ENCODE assay signal across 13 cellular contexts in the genomic region with DNA sequence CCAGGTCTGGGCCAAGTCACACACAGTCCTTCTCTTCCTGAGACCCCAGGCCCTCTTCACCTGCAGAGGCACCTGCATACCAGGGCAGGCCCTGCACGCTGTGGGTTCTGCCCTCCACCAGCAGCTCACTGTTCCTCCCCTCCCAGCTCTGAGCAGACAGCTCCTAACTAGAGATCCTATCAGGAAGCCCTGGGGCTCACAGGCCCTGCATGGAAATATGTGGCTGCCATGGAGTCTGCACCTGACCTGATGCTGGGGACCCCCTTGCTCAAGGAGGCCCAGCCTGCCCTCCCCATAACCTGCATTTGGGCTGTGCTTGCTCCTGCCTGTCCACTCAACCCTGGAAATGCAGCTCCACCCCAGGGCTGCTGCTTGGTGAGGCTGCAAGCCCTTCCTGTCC. TPM values are rescaled to one million over a fixed set of nuclear protein-coding genes. Genes with fewer than 3 reads are reported as not detected.
DNase-seq lines count a peak whose midpoint lies in the region; ATAC-seq and TF ChIP-seq lines count a peak whose summit lies in the region.
"Had no signal": no experiment of that assay in that cellular context is flagged by ENCODE, and none has a peak within 500 bp of the region (broad histone marks: within the 10 kb centered on the region; RNA-seq: fewer than 3 reads in every experiment).

No MANE protein-coding gene starts in this region.

- POLR2A ChIA-PET in PC-3 (lab: Charles Lee; ENCODE audit: unreplicated experiment): no interaction called here

- TF ChIP-seq CTCF in H9 (conservative IDR thresholded peaks at IDR 0.05): no peak
- TF ChIP-seq CTCF in PC-3 (conservative IDR thresholded peaks at IDR 0.05; ENCODE audit: low read depth, low read length): no peak
- TF ChIP-seq CTCF in progenitor cell of endocrine pancreas (IDR thresholded peaks at IDR 0.05; ENCODE audit: unreplicated experiment): no peak

- ATAC-seq in PC-3 (no peak), esophagus mucosa (peak; percentile 8), GM19035 (IDR thresholded peaks at IDR 0.05; ENCODE audit: unreplicated experiment) (no peak)

- H3K9me3 ChIP-seq in H9 (ENCODE audit: control insufficient read depth, low read depth, low read length) (no peaks in the 10 kb centered on the region), PC-3 (ENCODE audit: low read length) (no peaks in the 10 kb centered on the region)

- whole genome bisulfite sequencing in H9 (ENCODE audit: extremely low coverage, insufficient read length, low lambda C conversion rate): no CpG with 5 or more reads among the region's 1 CpG

- no peak overlapping the region for H2BK12ac ChIP-seq in H9 (ENCODE audit: insufficient read length, low read depth, low read length)

- H2AK5ac ChIP-seq in H9 (ENCODE audit: insufficient read length, low read length): no peak overlapping the region

- H3K4me1 Mint-ChIP-seq in H9 (no peaks in the 10 kb centered on the region), progenitor cell of endocrine pancreas (ENCODE audit: low read depth) (no peaks in the 10 kb centered on the region)
- H3K4me1 Mint-ChIP-seq in activated T-helper 2 cell treated with anti-CD3 and anti-CD28 coated beads, Interferon-gamma antibody, Interleukin-2, Interleukin-4, amounts not matched to agents 10 μg/mL and 5 μg/mL and 100 μg/mL, durations not matched to agents 14 hours and 24 hours and 36 hours (ENCODE audit: low read depth): no peaks in the 10 kb centered on the region
- H3K4me1 Mint-ChIP-seq: B cell, GM23338 had no signal

- peak overlapping the region; percentile 1; the same call in 1 of the 2 replicates for H3K14ac ChIP-seq in H9 (ENCODE audit: insufficient read depth, low read length)

- no peak overlapping the region for H4K8ac ChIP-seq in H9 (replicated peaks; ENCODE audit: insufficient read length, low read depth, low read length)

- no peak overlapping the region for H2BK120ac ChIP-seq in H9 (ENCODE audit: low read depth, low read length, poor library complexity, severe bottlenecking)

- no peak overlapping the region for H4K5ac ChIP-seq in H9 (ENCODE audit: insufficient read length, low read depth, low read length)

- H4K20me1 ChIP-seq in H9 (ENCODE audit: control insufficient read depth, insufficient read depth, insufficient read length) (no peaks in the 10 kb centered on the region), PC-3 (ENCODE audit: low read length) (no peaks in the 10 kb centered on the region)

- H2BK15ac ChIP-seq in H9 (ENCODE audit: low read depth, low read length): no peak overlapping the region

- H3K56ac ChIP-seq in H9 (ENCODE audit: insufficient read length, low read depth, low read length): no peak overlapping the region

- H2BK20ac ChIP-seq in H9 (ENCODE audit: low read depth, low read length, poor library complexity, severe bottlenecking): no peak overlapping the region

- no peaks in the 10 kb centered on the region for H3K23me2 ChIP-seq in H9 (ENCODE audit: insufficient read length, low read depth, low read length, poor library complexity, severe bottlenecking)

- H2BK5ac ChIP-seq in H9 (ENCODE audit: insufficient read length, low read length): no peak overlapping the region

- intact Hi-C loops in PC-3 (cut with micrococcal nuclease): no loop called here
- intact Hi-C loops in activated T-helper 2 cell treated with anti-CD3 and anti-CD28 coated beads, Interferon-gamma antibody, Interleukin-2, Interleukin-4, amounts not matched to agents 10 μg/mL and 5 μg/mL and 100 μg/mL, durations not matched to agents 14 hours and 24 hours and 36 hours (cut with micrococcal nuclease): no loop called here

- CTCF ChIA-PET in PC-3 (lab: Charles Lee): no interaction called here

- H3K36me3 ChIP-seq in PC-3 (ENCODE audit: low read depth, low read length): no peaks in the 10 kb centered on the region

- no peak overlapping the region for H3K4me3 ChIP-seq in PC-3 (ENCODE audit: low read length)
- H3K4me3 ChIP-seq: GM23338 had no signal

- H3K4me1 ChIP-seq in H9 (ENCODE audit: insufficient read depth, low read length) (no peaks in the 10 kb centered on the region), PC-3 (ENCODE audit: insufficient read depth, low read length) (peaks cover 8% of the 10 kb centered on the region; the same call in 1 of the 2 replicates)

- H3K4me2 ChIP-seq in H9 (ENCODE audit: insufficient read depth, insufficient read length, low read length) (no peak overlapping the region), PC-3 (ENCODE audit: low read length) (no peak overlapping the region)
- H3K4me2 ChIP-seq: GM23338 had no signal

- H2AFZ ChIP-seq in H9 (ENCODE audit: low read length): no peak overlapping the region
- H2AFZ ChIP-seq in PC-3 (ENCODE audit: low read length): 0 out of 2 replicates have a peak overlapping the region, but pooled peaks have one; percentile 73
- H2AFZ ChIP-seq: GM23338 had no signal

- no peak overlapping the region for H3K4ac ChIP-seq in H9 (ENCODE audit: low read depth, low read length)

- BruUV-seq in PC-3 (replicated peaks; lab: Mats Ljungman, UMichigan): no TSS peak

- H3K18ac ChIP-seq in H9 (ENCODE audit: insufficient read length, low read depth, low read length): no peak overlapping the region

- no peaks in the 10 kb centered on the region for H3K9me3 Mint-ChIP-seq in H9
- no peaks in the 10 kb centered on the region for H3K9me3 Mint-ChIP-seq in progenitor cell of endocrine pancreas (ENCODE audit: low read depth)
- no peaks in the 10 kb centered on the region for H3K9me3 Mint-ChIP-seq in activated T-helper 2 cell treated with anti-CD3 and anti-CD28 coated beads, Interferon-gamma antibody, Interleukin-2, Interleukin-4, amounts not matched to agents 10 μg/mL and 5 μg/mL and 100 μg/mL, durations not matched to agents 14 hours and 24 hours and 36 hours
- H3K9me3 Mint-ChIP-seq: CD4-positive, alpha-beta T cell; GM23338 had no signal

- no peak overlapping the region for H4K91ac ChIP-seq in H9 (ENCODE audit: insufficient read length, low read depth, low read length)

- no peaks in the 10 kb centered on the region for H3F3A ChIP-seq in PC-3 (ENCODE audit: low read length, unreplicated experiment)

- H3K79me2 ChIP-seq in H9 (ENCODE audit: insufficient read depth, low read length) (no peaks in the 10 kb centered on the region), PC-3 (ENCODE audit: low read length) (no peaks in the 10 kb centered on the region)

- H3K36me3 Mint-ChIP-seq in H9 (ENCODE audit: insufficient read depth in 1 of 3, low read depth in 3 of 3) (no peaks in the 10 kb centered on the region), progenitor cell of endocrine pancreas (ENCODE audit: insufficient read depth) (no peaks in the 10 kb centered on the region)
- H3K36me3 Mint-ChIP-seq in activated T-helper 2 cell treated with anti-CD3 and anti-CD28 coated beads, Interferon-gamma antibody, Interleukin-2, Interleukin-4, amounts not matched to agents 10 μg/mL and 5 μg/mL and 100 μg/mL, durations not matched to agents 14 hours and 24 hours and 36 hours (ENCODE audit: low read depth): no peaks in the 10 kb centered on the region

- H3K4me3 Mint-ChIP-seq in H9: no peak overlapping the region
- no peak overlapping the region for H3K4me3 Mint-ChIP-seq in progenitor cell of endocrine pancreas (ENCODE audit: low read depth)
- H3K4me3 Mint-ChIP-seq in activated T-helper 2 cell treated with anti-CD3 and anti-CD28 coated beads, Interferon-gamma antibody, Interleukin-2, Interleukin-4, amounts not matched to agents 10 μg/mL and 5 μg/mL and 100 μg/mL, durations not matched to agents 14 hours and 24 hours and 36 hours (ENCODE audit: low read depth): no peak overlapping the region
- H3K4me3 Mint-ChIP-seq: B cell; CD4-positive, alpha-beta T cell; GM23338 had no signal

- no peak overlapping the region for H3T11ph ChIP-seq in H9 (ENCODE audit: low read length)

- H3K79me1 ChIP-seq in H9 (ENCODE audit: insufficient read depth, low read depth, low read length, poor library complexity, severe bottlenecking): no peaks in the 10 kb centered on the region

- DNase-seq in H9 (no peak), PC-3 (no peak), progenitor cell of endocrine pancreas (ENCODE audit: low spot score, unreplicated experiment) (no peak)
- no peak for DNase-seq in activated T-helper 2 cell treated with anti-CD3 and anti-CD28 coated beads, Interferon-gamma antibody, Interleukin-2, Interleukin-4, amounts not matched to agents 10 μg/mL and 5 μg/mL and 100 μg/mL, durations not matched to agents 14 hours and 24 hours and 36 hours (ENCODE audit: low spot score)
- no peak for DNase-seq in activated CD8-positive, alpha-beta memory T cell treated with anti-CD3 and anti-CD28 coated beads, Interleukin-2, amount 50 U/mL, for 48 hours
- DNase-seq: C1 segment of cervical spinal cord; CD4-positive, alpha-beta T cell; DMS 273 treated with DMSO at 0.1 percent for 48 hours had no signal

- no peak overlapping the region for H3K23ac ChIP-seq in H9 (ENCODE audit: insufficient read length, low read depth, low read length)

- H3K9ac ChIP-seq in H9 (ENCODE audit: extremely low read depth, insufficient read length, low read length): no peak overlapping the region
- no peak overlapping the region for H3K9ac ChIP-seq in PC-3 (ENCODE audit: low read length)

- H3K27ac ChIP-seq in H9 (ENCODE audit: insufficient read length, low read depth, low read length): no peak overlapping the region
- H3K27ac ChIP-seq in PC-3 (ENCODE audit: low read length): no peak overlapping the region

- H3K27ac Mint-ChIP-seq in H9: no peak overlapping the region
- H3K27ac Mint-ChIP-seq in progenitor cell of endocrine pancreas: peak overlapping the region; percentile 38
- no peak overlapping the region for H3K27ac Mint-ChIP-seq in activated T-helper 2 cell treated with anti-CD3 and anti-CD28 coated beads, Interferon-gamma antibody, Interleukin-2, Interleukin-4, amounts not matched to agents 10 μg/mL and 5 μg/mL and 100 μg/mL, durations not matched to agents 14 hours and 24 hours and 36 hours
- H3K27ac Mint-ChIP-seq: B cell; CD4-positive, alpha-beta T cell had no signal

- no peaks in the 10 kb centered on the region for H3K9me2 ChIP-seq in PC-3 (replicated peaks; ENCODE audit: low read length)

- no peaks in the 10 kb centered on the region for H3K27me3 ChIP-seq in H9 (ENCODE audit: insufficient read depth, low read length)
- no peaks in the 10 kb centered on the region for H3K27me3 ChIP-seq in PC-3 (ENCODE audit: low read length)

- H3K27me3 Mint-ChIP-seq in H9 (ENCODE audit: low read depth) (peaks cover 8% of the 10 kb centered on the region; the same call in 1 of the 2 replicates), progenitor cell of endocrine pancreas (peaks cover 32% of the 10 kb centered on the region)
- H3K27me3 Mint-ChIP-seq in activated T-helper 2 cell treated with anti-CD3 and anti-CD28 coated beads, Interferon-gamma antibody, Interleukin-2, Interleukin-4, amounts not matched to agents 10 μg/mL and 5 μg/mL and 100 μg/mL, durations not matched to agents 14 hours and 24 hours and 36 hours (ENCODE audit: low read depth): peaks cover 21% of the 10 kb centered on the region

RNA-seq across cellular contexts. Expression of gene HLA-G, which starts 14.6 kb away (rescaled TPM):
- total RNA-seq in H9 (2021) (2.7 and 2.9 TPM in 2 replicates), PC-3 (2014; rRNA removed) (not detected in 2 replicates), esophagus mucosa (0.16 TPM), progenitor cell of endocrine pancreas (0.38 TPM in 1 of 2 replicates, not detected in the other)
- 1.1 and 1.2 TPM in 2 replicates for total RNA-seq in activated T-helper 2 cell treated with anti-CD3 and anti-CD28 coated beads, Interferon-gamma antibody, Interleukin-2, Interleukin-4, amounts not matched to agents 10 μg/mL and 5 μg/mL and 100 μg/mL, durations not matched to agents 14 hours and 24 hours and 36 hours
- total RNA-seq: Daoy had no signal
